In genomic region chr1:226325178-226325577, GRCh38 we compare ENCODE assay signal across 18 cellular contexts. TPM values are rescaled to one million over a fixed set of nuclear protein-coding genes. Genes with fewer than 3 reads are reported as not detected.
DNase-seq lines count a peak whose midpoint lies in the region; ATAC-seq, FAIRE-seq and TF ChIP-seq lines count a peak whose summit lies in the region.
"Had no signal": no experiment of that assay in that cellular context is flagged by ENCODE, and none has a peak within 500 bp of the region (broad histone marks: within the 10 kb centered on the region; RNA-seq: fewer than 3 reads in every experiment).

No MANE protein-coding gene starts in this region.

- H3K4me1 ChIP-seq in PC-9 (replicated peaks; ENCODE audit: insufficient read depth) (peaks cover 30% of the 10 kb centered on the region), osteoblast (ENCODE audit: insufficient read depth, low read length) (no peaks in the 10 kb centered on the region)
- H3K4me1 ChIP-seq: BLaER1 had no signal

- CTCF ChIA-PET in PC-9 (lab: Charles Lee) = no interaction called here

- peaks cover 3% of the 10 kb centered on the region; the same call in 1 of the 2 replicates for H3F3A ChIP-seq in PC-9 (ENCODE audit: insufficient read depth, low read depth)

- H3K4me2 ChIP-seq in PC-9 = peak overlapping the region; percentile 30; the same call in 1 of the 2 replicates
- no peak overlapping the region for H3K4me2 ChIP-seq in osteoblast (ENCODE audit: insufficient read depth, low read length)
- H3K4me2 ChIP-seq: BLaER1, smooth muscle cell had no signal

- H2AFZ ChIP-seq in PC-9 (no peak overlapping the region), osteoblast (ENCODE audit: low read length) (no peak overlapping the region)

- TF ChIP-seq CTCF in PC-9 (conservative IDR thresholded peaks at IDR 0.05) (no peak), epithelial cell of esophagus (IDR thresholded peaks at IDR 0.05; ENCODE audit: insufficient read depth, low read depth, low read length, missing control alignments) (no peak), osteoblast (IDR thresholded peaks at IDR 0.05; ENCODE audit: extremely low read depth, low read depth, low read length) (no peak)

- H3K79me2 ChIP-seq in PC-9 (ENCODE audit: low read depth) = no peaks in the 10 kb centered on the region
- no peaks in the 10 kb centered on the region for H3K79me2 ChIP-seq in osteoblast (ENCODE audit: insufficient read depth, low read length)

- H3K27ac ChIP-seq in PC-9 (no peak overlapping the region), osteoblast (ENCODE audit: low read depth, low read length) (no peak overlapping the region)
- H3K27ac ChIP-seq: 22Rv1, BLaER1 had no signal

- no TSS peak for BruUV-seq in PC-9 (replicated peaks; lab: Mats Ljungman, UMichigan)

- no peaks in the 10 kb centered on the region for H3K27me3 ChIP-seq in PC-9 (ENCODE audit: insufficient read depth, low read depth)
- no peaks in the 10 kb centered on the region for H3K27me3 ChIP-seq in osteoblast (ENCODE audit: insufficient read depth, low read length)
- H3K27me3 ChIP-seq: BLaER1 had no signal

- peak; percentile 28 for DNase-seq in DMS 273 (lab: John Stamatoyannopoulos, UW; ENCODE audit: unreplicated experiment)
- no peak for DNase-seq in DMS 273 treated with DMSO at 0.1 percent for 48 hours (lab: John Stamatoyannopoulos, UW)
- peak; percentile 67 to 76 for DNase-seq in PC-9
- peak; percentile 81 for DNase-seq in epithelial cell of esophagus (ENCODE audit: low read depth)
- peak; percentile 64 for DNase-seq in urothelium cell line (ENCODE audit: low spot score)
- no peak for DNase-seq in osteoblast (ENCODE audit: insufficient read length, low spot score, missing footprints)
- DNase-seq: activated CD8-positive, alpha-beta memory T cell treated with anti-CD3 and anti-CD28 coated beads, Interleukin-2, amount 10 ng/mL, durations not matched to agents 7 days and 5 days; hippocampal formation; kidney glomerular epithelial cell; mesenchymal stem cell; NCI-H1930; NCI-H510A treated with DMSO at 0.1 percent for 48 hours; stimulated activated CD4-positive, alpha-beta T cell treated with anti-CD3 and anti-CD28 coated beads, Interleukin-4, amount 100 ng/mL, for 4 hours had no signal

- H3K9me3 ChIP-seq in PC-9 (ENCODE audit: insufficient read depth, low read depth) (no peaks in the 10 kb centered on the region), osteoblast (ENCODE audit: low read depth, low read length) (no peaks in the 10 kb centered on the region)

- no peak for FAIRE-seq in urothelium cell line (lab: Jason Lieb, UNC)

- H4K20me1 ChIP-seq in PC-9 (ENCODE audit: insufficient read depth) (no peaks in the 10 kb centered on the region), osteoblast (ENCODE audit: insufficient read depth, low read length) (no peaks in the 10 kb centered on the region)
- H4K20me1 ChIP-seq: BLaER1 had no signal

- POLR2A ChIA-PET in PC-9 (lab: Charles Lee; ENCODE audit: unreplicated experiment) = interaction anchor here (0.5 to 0.7 kb wide), 4 partner anchors 15 to 490 kb away, joined by 4 to 9 read pairs (median 5); no protein-coding TSS in a partner anchor

- ATAC-seq in GM19035 (IDR thresholded peaks at IDR 0.05; ENCODE audit: unreplicated experiment) (no peak), HG02763 (IDR thresholded peaks at IDR 0.05; ENCODE audit: unreplicated experiment) (no peak)
- ATAC-seq: activated CD8-positive, alpha-beta memory T cell treated with anti-CD3 and anti-CD28 coated beads, Interleukin-2, amount 10 ng/mL, durations not matched to agents 7 days and 5 days had no signal

- H3K36me3 ChIP-seq in PC-9 (ENCODE audit: low read depth) = no peaks in the 10 kb centered on the region
- H3K36me3 ChIP-seq in osteoblast (ENCODE audit: insufficient read depth, low read length) = no peaks in the 10 kb centered on the region
- H3K36me3 ChIP-seq: BLaER1 had no signal

- intact Hi-C loops in PC-9 (cut with micrococcal nuclease; ENCODE audit: unreplicated experiment) = loop anchor here (1.0 kb wide), 1 partner anchor 16 kb away; the partner anchor contains the start of gene LIN9

- no peaks in the 10 kb centered on the region for H3K9me2 ChIP-seq in PC-9 (ENCODE audit: insufficient read depth)

- H3K4me3 ChIP-seq in PC-9 = no peak overlapping the region
- no peak overlapping the region for H3K4me3 ChIP-seq in epithelial cell of esophagus (ENCODE audit: low read length)
- H3K4me3 ChIP-seq in osteoblast (ENCODE audit: insufficient read depth, low read length) = no peak overlapping the region
- H3K4me3 ChIP-seq: BLaER1, smooth muscle cell had no signal

RNA-seq across cellular contexts. Expression of gene LIN9, which starts 16.2 kb away (rescaled TPM):
- total RNA-seq in PC-9 (2021) (10.0 and 12.1 TPM in 2 replicates), osteoblast (2.5 and 3.2 TPM in 2 replicates)

Comparison
In these comparisons a context has a peak if more than half of its experiments do, and no peak if none do; other contexts are left out.
1. DNase-seq: peak in DMS 273 (single experiment), PC-9 (2 of 2), epithelial cell of esophagus (single experiment) and urothelium cell line (single experiment); none in DMS 273 treated with DMSO at 0.1 percent for 48 hours (single experiment) and osteoblast (single experiment).